In the genomic region with DNA sequence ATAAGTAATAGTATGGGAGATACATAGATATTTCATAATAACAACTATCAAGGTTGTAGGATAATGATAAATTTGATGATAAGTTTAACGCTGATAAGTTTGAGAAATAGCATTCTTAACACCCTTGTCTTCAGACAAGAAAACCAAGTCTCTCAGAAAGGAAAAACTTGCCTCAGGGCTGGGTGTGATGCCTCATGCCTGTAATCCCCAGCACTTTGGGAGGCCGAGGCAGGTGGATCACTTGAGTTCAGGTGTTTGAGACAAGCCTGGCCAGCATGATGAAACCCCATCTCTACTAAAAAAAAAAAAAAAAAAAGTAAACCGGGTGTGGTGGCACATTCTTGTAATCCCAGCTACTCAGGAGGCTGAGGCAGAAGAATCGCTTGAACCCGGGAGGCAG, we compare ENCODE assay signal across 7 cellular contexts.
"Had no signal": no experiment of that assay in that cellular context is flagged by ENCODE, and none has a peak within 500 bp of the region (broad histone marks: within the 10 kb centered on the region; RNA-seq: fewer than 3 reads in every experiment).

No MANE protein-coding gene starts in this region.

- DNase-seq: IMR-90, KBM-7, KG1 had no signal

- H3K27ac ChIP-seq: HL-60 had no signal

- H3K4me3 ChIP-seq: K562 had no signal

- ATAC-seq: HepG2, K562 had no signal

- H3K36me3 Mint-ChIP-seq: IgD-negative memory B cell had no signal

- H3K27ac Mint-ChIP-seq: IgD-negative memory B cell had no signal

- H3K27me3 Mint-ChIP-seq: IgD-negative memory B cell had no signal

- H3K4me3 Mint-ChIP-seq: IgD-negative memory B cell had no signal

- H3K4me1 Mint-ChIP-seq: IgD-negative memory B cell had no signal
